1 cellular context compared by ENCODE assay signal in the genomic region with DNA sequence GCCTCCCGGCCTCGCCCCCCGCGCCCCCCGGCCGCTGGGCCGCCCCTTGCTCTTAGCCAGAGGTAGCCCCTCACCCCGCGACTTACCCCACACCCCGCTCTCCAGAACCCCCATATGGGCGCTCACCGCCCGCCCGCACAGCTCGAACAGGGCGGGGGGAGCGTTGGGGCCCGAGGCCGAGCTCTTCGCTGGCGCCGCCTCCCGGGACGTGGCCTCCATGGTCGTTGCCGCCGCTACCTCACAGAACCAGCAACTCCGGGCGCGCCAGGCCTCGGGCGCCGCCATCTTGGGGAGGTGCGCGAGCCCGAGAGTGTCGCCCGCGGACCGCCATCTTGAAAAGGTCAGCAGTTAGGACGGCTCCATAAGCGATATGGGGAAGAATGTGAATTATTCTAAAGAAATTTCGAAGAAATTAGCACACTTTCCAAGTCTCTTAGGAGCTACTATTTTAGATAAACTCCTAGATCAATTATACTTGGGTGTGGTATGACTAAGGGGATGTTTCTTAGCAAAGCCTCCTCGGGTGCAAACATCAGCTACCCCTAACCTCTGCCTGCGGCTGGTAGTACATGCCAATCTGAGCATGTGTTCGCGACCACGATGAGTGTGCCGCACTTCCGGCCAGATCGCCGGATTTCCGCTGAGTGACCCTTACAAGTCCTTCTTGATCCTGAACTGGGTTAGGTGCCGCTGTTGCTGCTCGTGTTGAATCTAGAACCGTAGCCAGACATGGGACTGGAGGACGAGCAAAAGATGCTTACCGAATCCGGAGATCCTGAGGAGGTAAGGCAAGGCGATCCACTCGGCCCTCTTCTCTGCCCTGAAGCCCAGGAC.
TF ChIP-seq lines count a peak whose summit lies in the region.

A gene with protein sequence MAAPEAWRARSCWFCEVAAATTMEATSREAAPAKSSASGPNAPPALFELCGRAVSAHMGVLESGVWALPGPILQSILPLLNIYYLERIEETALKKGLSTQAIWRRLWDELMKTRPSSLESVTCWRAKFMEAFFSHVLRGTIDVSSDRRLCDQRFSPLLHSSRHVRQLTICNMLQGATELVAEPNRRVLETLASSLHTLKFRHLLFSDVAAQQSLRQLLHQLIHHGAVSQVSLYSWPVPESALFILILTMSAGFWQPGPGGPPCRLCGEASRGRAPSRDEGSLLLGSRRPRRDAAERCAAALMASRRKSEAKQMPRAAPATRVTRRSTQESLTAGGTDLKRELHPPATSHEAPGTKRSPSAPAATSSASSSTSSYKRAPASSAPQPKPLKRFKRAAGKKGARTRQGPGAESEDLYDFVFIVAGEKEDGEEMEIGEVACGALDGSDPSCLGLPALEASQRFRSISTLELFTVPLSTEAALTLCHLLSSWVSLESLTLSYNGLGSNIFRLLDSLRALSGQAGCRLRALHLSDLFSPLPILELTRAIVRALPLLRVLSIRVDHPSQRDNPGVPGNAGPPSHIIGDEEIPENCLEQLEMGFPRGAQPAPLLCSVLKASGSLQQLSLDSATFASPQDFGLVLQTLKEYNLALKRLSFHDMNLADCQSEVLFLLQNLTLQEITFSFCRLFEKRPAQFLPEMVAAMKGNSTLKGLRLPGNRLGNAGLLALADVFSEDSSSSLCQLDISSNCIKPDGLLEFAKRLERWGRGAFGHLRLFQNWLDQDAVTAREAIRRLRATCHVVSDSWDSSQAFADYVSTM (minus strand): TSS at position 579 of the 834 bp plus-strand sequence. CDS start 294 bp downstream, at position 285.
A gene (plus strand): TSS at position 661 of the 834 bp plus-strand sequence. CDS start 69 bp downstream, at position 730.

TF ChIP-seq in K562, 482 proteins besides CTCF, POLR2A, EP300 and RAD21 (continued from another document and continues in another):
- TF ChIP-seq, protein P1, sequence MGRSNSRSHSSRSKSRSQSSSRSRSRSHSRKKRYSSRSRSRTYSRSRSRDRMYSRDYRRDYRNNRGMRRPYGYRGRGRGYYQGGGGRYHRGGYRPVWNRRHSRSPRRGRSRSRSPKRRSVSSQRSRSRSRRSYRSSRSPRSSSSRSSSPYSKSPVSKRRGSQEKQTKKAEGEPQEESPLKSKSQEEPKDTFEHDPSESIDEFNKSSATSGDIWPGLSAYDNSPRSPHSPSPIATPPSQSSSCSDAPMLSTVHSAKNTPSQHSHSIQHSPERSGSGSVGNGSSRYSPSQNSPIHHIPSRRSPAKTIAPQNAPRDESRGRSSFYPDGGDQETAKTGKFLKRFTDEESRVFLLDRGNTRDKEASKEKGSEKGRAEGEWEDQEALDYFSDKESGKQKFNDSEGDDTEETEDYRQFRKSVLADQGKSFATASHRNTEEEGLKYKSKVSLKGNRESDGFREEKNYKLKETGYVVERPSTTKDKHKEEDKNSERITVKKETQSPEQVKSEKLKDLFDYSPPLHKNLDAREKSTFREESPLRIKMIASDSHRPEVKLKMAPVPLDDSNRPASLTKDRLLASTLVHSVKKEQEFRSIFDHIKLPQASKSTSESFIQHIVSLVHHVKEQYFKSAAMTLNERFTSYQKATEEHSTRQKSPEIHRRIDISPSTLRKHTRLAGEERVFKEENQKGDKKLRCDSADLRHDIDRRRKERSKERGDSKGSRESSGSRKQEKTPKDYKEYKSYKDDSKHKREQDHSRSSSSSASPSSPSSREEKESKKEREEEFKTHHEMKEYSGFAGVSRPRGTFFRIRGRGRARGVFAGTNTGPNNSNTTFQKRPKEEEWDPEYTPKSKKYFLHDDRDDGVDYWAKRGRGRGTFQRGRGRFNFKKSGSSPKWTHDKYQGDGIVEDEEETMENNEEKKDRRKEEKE (IDR thresholded peaks at IDR 0.05; ENCODE audit: borderline replicate concordance in 1 of 2, control insufficient read depth in 1 of 2, low read depth in 2 of 2, low read length in 1 of 2): peak in 1 of 2 experiments; percentile 98; a peak in 2 of 4 replicates
- TF ChIP-seq ZNF274 (IDR thresholded peaks at IDR 0.05; ENCODE audit: borderline replicate concordance, low read depth, low read length) (no peak), ZNF124 (CRISPR knock-in tag; IDR thresholded peaks at IDR 0.05) (peak; percentile 83; the same call in 1 of the 2 replicates), DPF2 (IDR thresholded peaks at IDR 0.05) (peak; percentile 17; the same call in 1 of the 2 replicates), ZNF431 (CRISPR knock-in tag; IDR thresholded peaks at IDR 0.05) (no peak), TCF7L2 (IDR thresholded peaks at IDR 0.05; ENCODE audit: low read depth, low read length) (peak; percentile 95), SLC30A9 (CRISPR knock-in tag; IDR thresholded peaks at IDR 0.05) (no peak), FOXA1 (IDR thresholded peaks at IDR 0.05; ENCODE audit: borderline replicate concordance) (no peak), ZNF316 (IDR thresholded peaks at IDR 0.05) (peak; percentile 77), ZFPM2 (CRISPR knock-in tag; IDR thresholded peaks at IDR 0.05) (no peak), SMARCE1 (IDR thresholded peaks at IDR 0.05) (no peak; the same call in 1 of the 2 replicates), HOXB6 (CRISPR knock-in tag; IDR thresholded peaks at IDR 0.05; ENCODE audit: borderline replicate concordance) (no peak), ZFX (CRISPR knock-in tag; IDR thresholded peaks at IDR 0.05) (peak; percentile 72), TAL1 (IDR thresholded peaks at IDR 0.05) (no peak; the same call in 1 of the 2 replicates), HDAC1 (IDR thresholded peaks at IDR 0.05) (peak in 1 of 2 experiments; percentile 87; a peak in 2 of 4 replicates), NR2C1 (IDR thresholded peaks at IDR 0.05) (peak; percentile 93), NR2C1 (tag; IDR thresholded peaks at IDR 0.05) (peak; percentile 93), TOE1 (IDR thresholded peaks at IDR 0.05; ENCODE audit: borderline replicate concordance) (peak; percentile 99), TOE1 (CRISPR knock-in tag; IDR thresholded peaks at IDR 0.05; ENCODE audit: borderline replicate concordance, low read depth) (no peak), DIDO1 (tag; IDR thresholded peaks at IDR 0.05; ENCODE audit: low read depth) (0 out of 2 replicates have a peak, but pooled peaks have one; percentile 45), TCF7 (IDR thresholded peaks at IDR 0.05; ENCODE audit: borderline replicate concordance) (no peak; the same call in 1 of the 2 replicates), HNRNPLL (IDR thresholded peaks at IDR 0.05; ENCODE audit: low read depth, low read length, poor library complexity, severe bottlenecking) (no peak), SREBF1 (IDR thresholded peaks at IDR 0.05; ENCODE audit: borderline replicate concordance, low read depth, low read length) (peak; percentile 73; the same call in 1 of the 2 replicates), ZEB2 (IDR thresholded peaks at IDR 0.05) (0 out of 2 replicates have a peak, but pooled peaks have one; percentile 14), HCFC1 (IDR thresholded peaks at IDR 0.05; ENCODE audit: low read depth, low read length) (peak; percentile 92), SIN3A (IDR thresholded peaks at IDR 0.05; ENCODE audit: borderline replicate concordance in 2 of 2, control insufficient read depth in 1 of 2, low read depth in 2 of 2, low read length in 2 of 2) (peak; percentile 88 to 92; a peak in 3 of 4 replicates), ZC3H4 (CRISPR knock-in tag; IDR thresholded peaks at IDR 0.05; ENCODE audit: borderline replicate concordance) (no peak), ERF (CRISPR knock-in tag; IDR thresholded peaks at IDR 0.05) (0 out of 2 replicates have a peak, but pooled peaks have one; percentile 45), ETV6 (IDR thresholded peaks at IDR 0.05; ENCODE audit: borderline replicate concordance in 1 of 2, low read depth in 2 of 2, low read length in 1 of 2) (no peak), ETV6 (CRISPR knock-in tag; IDR thresholded peaks at IDR 0.05; ENCODE audit: borderline replicate concordance) (0 out of 2 replicates have a peak, but pooled peaks have one; percentile 40), ZNF3 (CRISPR knock-in tag; IDR thresholded peaks at IDR 0.05) (no peak), CAMTA2 (CRISPR knock-in tag; conservative IDR thresholded peaks at IDR 0.05) (no peak), SOX6 (IDR thresholded peaks at IDR 0.05) (0 out of 2 replicates have a peak, but pooled peaks have one; percentile 13), MYBL2 (IDR thresholded peaks at IDR 0.05; ENCODE audit: low read depth) (no peak), MYBL2 (CRISPR knock-in tag; IDR thresholded peaks at IDR 0.05; ENCODE audit: borderline replicate concordance) (no peak), RHOXF2B (CRISPR knock-in tag; conservative IDR thresholded peaks at IDR 0.05) (no peak)
- TF ChIP-seq, protein P2, sequence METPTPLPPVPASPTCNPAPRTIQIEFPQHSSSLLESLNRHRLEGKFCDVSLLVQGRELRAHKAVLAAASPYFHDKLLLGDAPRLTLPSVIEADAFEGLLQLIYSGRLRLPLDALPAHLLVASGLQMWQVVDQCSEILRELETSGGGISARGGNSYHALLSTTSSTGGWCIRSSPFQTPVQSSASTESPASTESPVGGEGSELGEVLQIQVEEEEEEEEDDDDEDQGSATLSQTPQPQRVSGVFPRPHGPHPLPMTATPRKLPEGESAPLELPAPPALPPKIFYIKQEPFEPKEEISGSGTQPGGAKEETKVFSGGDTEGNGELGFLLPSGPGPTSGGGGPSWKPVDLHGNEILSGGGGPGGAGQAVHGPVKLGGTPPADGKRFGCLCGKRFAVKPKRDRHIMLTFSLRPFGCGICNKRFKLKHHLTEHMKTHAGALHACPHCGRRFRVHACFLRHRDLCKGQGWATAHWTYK (CRISPR knock-in tag; IDR thresholded peaks at IDR 0.05): no peak
- TF ChIP-seq, protein P3, sequence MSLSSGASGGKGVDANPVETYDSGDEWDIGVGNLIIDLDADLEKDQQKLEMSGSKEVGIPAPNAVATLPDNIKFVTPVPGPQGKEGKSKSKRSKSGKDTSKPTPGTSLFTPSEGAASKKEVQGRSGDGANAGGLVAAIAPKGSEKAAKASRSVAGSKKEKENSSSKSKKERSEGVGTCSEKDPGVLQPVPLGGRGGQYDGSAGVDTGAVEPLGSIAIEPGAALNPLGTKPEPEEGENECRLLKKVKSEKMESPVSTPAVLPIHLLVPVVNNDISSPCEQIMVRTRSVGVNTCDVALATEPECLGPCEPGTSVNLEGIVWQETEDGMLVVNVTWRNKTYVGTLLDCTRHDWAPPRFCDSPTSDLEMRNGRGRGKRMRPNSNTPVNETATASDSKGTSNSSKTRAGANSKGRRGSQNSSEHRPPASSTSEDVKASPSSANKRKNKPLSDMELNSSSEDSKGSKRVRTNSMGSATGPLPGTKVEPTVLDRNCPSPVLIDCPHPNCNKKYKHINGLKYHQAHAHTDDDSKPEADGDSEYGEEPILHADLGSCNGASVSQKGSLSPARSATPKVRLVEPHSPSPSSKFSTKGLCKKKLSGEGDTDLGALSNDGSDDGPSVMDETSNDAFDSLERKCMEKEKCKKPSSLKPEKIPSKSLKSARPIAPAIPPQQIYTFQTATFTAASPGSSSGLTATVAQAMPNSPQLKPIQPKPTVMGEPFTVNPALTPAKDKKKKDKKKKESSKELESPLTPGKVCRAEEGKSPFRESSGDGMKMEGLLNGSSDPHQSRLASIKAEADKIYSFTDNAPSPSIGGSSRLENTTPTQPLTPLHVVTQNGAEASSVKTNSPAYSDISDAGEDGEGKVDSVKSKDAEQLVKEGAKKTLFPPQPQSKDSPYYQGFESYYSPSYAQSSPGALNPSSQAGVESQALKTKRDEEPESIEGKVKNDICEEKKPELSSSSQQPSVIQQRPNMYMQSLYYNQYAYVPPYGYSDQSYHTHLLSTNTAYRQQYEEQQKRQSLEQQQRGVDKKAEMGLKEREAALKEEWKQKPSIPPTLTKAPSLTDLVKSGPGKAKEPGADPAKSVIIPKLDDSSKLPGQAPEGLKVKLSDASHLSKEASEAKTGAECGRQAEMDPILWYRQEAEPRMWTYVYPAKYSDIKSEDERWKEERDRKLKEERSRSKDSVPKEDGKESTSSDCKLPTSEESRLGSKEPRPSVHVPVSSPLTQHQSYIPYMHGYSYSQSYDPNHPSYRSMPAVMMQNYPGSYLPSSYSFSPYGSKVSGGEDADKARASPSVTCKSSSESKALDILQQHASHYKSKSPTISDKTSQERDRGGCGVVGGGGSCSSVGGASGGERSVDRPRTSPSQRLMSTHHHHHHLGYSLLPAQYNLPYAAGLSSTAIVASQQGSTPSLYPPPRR (CRISPR knock-in tag; IDR thresholded peaks at IDR 0.05; ENCODE audit: borderline replicate concordance): peak; percentile 72; the same call in 1 of the 2 replicates
- TF ChIP-seq, protein P4, sequence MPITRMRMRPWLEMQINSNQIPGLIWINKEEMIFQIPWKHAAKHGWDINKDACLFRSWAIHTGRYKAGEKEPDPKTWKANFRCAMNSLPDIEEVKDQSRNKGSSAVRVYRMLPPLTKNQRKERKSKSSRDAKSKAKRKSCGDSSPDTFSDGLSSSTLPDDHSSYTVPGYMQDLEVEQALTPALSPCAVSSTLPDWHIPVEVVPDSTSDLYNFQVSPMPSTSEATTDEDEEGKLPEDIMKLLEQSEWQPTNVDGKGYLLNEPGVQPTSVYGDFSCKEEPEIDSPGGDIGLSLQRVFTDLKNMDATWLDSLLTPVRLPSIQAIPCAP (CRISPR knock-in tag; IDR thresholded peaks at IDR 0.05; ENCODE audit: borderline replicate concordance): peak; percentile 66; the same call in 1 of the 2 replicates
- TF ChIP-seq, protein P5, sequence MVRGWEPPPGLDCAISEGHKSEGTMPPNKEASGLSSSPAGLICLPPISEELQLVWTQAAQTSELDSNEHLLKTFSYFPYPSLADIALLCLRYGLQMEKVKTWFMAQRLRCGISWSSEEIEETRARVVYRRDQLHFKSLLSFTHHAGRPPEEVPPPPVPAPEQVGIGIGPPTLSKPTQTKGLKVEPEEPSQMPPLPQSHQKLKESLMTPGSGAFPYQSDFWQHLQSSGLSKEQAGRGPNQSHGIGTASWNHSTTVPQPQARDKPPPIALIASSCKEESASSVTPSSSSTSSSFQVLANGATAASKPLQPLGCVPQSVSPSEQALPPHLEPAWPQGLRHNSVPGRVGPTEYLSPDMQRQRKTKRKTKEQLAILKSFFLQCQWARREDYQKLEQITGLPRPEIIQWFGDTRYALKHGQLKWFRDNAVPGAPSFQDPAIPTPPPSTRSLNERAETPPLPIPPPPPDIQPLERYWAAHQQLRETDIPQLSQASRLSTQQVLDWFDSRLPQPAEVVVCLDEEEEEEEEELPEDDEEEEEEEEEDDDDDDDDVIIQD (CRISPR knock-in tag; IDR thresholded peaks at IDR 0.05): no peak
- TF ChIP-seq, protein P6, sequence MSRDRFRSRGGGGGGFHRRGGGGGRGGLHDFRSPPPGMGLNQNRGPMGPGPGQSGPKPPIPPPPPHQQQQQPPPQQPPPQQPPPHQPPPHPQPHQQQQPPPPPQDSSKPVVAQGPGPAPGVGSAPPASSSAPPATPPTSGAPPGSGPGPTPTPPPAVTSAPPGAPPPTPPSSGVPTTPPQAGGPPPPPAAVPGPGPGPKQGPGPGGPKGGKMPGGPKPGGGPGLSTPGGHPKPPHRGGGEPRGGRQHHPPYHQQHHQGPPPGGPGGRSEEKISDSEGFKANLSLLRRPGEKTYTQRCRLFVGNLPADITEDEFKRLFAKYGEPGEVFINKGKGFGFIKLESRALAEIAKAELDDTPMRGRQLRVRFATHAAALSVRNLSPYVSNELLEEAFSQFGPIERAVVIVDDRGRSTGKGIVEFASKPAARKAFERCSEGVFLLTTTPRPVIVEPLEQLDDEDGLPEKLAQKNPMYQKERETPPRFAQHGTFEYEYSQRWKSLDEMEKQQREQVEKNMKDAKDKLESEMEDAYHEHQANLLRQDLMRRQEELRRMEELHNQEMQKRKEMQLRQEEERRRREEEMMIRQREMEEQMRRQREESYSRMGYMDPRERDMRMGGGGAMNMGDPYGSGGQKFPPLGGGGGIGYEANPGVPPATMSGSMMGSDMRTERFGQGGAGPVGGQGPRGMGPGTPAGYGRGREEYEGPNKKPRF (IDR thresholded peaks at IDR 0.05; ENCODE audit: low read depth, low read length): no peak
